In genomic region chrX:104641176-104641575, GRCh38 we compare ENCODE assay signal across 1 cellular context.
TF ChIP-seq lines count a peak whose summit lies in the region.

No MANE protein-coding gene starts in this region.

TF ChIP-seq in HepG2, 621 proteins besides CTCF, POLR2A, EP300 and RAD21 (continued from another document):
- TF ChIP-seq NFAT5 (CRISPR knock-in tag; IDR thresholded peaks at IDR 0.05) (no peak), ZIK1 (CRISPR knock-in tag; IDR thresholded peaks at IDR 0.05; ENCODE audit: borderline replicate concordance, low read depth) (no peak), MED13 (CRISPR knock-in tag; IDR thresholded peaks at IDR 0.05) (no peak), ATF5 (CRISPR knock-in tag; IDR thresholded peaks at IDR 0.05; ENCODE audit: low read depth) (no peak)
